ENCODE assay signal across 1 cellular context in the genomic region with DNA sequence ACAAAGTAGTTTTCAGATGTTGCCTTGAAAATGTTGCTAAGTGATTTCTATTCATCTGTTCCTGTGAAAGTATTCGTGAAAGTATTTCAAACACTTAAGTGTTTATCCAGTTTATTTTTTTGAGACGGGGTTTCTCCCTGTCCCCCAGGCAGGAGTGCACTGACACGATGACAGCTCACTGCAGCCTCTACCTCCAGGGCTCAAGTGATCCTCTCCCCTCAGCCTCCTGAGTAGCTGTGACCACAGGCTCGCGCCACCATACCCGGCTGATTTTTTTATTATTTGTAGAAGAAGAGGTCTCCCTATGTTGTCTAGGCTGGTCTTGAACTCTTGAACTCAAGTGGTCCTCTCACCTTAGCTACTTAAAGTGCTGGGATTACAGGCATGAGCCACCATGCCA.
TF ChIP-seq lines count a peak whose summit lies in the region.

No MANE protein-coding gene starts in this region.

TF ChIP-seq in GM23338, 12 proteins besides CTCF, POLR2A, EP300 and RAD21 (continued from another document):
- TF ChIP-seq, protein P1, sequence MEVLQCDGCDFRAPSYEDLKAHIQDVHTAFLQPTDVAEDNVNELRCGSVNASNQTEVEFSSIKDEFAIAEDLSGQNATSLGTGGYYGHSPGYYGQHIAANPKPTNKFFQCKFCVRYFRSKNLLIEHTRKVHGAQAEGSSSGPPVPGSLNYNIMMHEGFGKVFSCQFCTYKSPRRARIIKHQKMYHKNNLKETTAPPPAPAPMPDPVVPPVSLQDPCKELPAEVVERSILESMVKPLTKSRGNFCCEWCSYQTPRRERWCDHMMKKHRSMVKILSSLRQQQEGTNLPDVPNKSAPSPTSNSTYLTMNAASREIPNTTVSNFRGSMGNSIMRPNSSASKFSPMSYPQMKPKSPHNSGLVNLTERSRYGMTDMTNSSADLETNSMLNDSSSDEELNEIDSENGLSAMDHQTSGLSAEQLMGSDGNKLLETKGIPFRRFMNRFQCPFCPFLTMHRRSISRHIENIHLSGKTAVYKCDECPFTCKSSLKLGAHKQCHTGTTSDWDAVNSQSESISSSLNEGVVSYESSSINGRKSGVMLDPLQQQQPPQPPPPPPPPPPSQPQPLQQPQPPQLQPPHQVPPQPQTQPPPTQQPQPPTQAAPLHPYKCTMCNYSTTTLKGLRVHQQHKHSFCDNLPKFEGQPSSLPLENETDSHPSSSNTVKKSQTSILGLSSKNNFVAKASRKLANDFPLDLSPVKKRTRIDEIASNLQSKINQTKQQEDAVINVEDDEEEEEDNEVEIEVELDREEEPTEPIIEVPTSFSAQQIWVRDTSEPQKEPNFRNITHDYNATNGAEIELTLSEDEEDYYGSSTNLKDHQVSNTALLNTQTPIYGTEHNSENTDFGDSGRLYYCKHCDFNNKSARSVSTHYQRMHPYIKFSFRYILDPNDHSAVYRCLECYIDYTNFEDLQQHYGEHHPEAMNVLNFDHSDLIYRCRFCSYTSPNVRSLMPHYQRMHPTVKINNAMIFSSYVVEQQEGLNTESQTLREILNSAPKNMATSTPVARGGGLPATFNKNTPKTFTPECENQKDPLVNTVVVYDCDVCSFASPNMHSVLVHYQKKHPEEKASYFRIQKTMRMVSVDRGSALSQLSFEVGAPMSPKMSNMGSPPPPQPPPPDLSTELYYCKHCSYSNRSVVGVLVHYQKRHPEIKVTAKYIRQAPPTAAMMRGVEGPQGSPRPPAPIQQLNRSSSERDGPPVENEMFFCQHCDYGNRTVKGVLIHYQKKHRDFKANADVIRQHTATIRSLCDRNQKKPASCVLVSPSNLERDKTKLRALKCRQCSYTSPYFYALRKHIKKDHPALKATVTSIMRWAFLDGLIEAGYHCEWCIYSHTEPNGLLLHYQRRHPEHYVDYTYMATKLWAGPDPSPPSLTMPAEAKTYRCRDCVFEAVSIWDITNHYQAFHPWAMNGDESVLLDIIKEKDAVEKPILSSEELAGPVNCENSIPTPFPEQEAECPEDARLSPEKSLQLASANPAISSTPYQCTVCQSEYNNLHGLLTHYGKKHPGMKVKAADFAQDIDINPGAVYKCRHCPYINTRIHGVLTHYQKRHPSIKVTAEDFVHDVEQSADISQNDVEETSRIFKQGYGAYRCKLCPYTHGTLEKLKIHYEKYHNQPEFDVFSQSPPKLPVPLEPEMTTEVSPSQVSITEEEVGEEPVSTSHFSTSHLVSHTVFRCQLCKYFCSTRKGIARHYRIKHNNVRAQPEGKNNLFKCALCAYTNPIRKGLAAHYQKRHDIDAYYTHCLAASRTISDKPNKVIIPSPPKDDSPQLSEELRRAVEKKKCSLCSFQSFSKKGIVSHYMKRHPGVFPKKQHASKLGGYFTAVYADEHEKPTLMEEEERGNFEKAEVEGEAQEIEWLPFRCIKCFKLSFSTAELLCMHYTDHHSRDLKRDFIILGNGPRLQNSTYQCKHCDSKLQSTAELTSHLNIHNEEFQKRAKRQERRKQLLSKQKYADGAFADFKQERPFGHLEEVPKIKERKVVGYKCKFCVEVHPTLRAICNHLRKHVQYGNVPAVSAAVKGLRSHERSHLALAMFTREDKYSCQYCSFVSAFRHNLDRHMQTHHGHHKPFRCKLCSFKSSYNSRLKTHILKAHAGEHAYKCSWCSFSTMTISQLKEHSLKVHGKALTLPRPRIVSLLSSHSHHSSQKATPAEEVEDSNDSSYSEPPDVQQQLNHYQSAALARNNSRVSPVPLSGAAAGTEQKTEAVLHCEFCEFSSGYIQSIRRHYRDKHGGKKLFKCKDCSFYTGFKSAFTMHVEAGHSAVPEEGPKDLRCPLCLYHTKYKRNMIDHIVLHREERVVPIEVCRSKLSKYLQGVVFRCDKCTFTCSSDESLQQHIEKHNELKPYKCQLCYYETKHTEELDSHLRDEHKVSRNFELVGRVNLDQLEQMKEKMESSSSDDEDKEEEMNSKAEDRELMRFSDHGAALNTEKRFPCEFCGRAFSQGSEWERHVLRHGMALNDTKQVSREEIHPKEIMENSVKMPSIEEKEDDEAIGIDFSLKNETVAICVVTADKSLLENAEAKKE (CRISPR knock-in tag; IDR thresholded peaks at IDR 0.05): no peak
